2 cellular contexts compared by ENCODE assay signal in the genomic region with DNA sequence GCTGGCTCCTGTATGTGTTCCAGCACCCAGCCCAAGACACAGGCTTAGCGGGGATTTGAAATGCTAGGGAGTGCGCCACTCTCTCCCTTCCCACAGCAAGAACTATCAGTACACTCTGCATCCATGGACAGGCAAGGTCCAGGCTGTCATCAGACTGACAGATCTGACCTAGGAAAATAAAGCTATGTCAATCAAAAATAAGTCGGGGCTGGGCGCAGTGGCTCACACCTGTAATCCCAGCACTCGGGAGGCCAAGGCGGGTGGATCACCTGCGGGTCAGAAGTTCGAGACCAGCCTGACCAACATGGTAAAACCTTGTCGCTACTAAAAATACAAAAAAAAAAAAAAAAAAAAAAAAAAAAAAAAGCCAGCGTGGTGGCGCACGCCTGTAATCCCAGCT.
TF ChIP-seq lines count a peak whose summit lies in the region.

No MANE protein-coding gene starts in this region.

TF ChIP-seq in IMR-90, 13 proteins besides CTCF, POLR2A, EP300 and RAD21:
- TF ChIP-seq RFX5 (IDR thresholded peaks at IDR 0.05; ENCODE audit: low read depth, low read length) (no peak), CEBPB (IDR thresholded peaks at IDR 0.05; ENCODE audit: low read depth, low read length) (no peak), MXI1 (IDR thresholded peaks at IDR 0.05; ENCODE audit: borderline replicate concordance, low read depth, low read length) (no peak), FOS (IDR thresholded peaks at IDR 0.05; ENCODE audit: low read depth, low read length) (no peak), MAZ (IDR thresholded peaks at IDR 0.05; ENCODE audit: borderline replicate concordance, low read depth, low read length) (no peak)
- TF ChIP-seq, protein P1, sequence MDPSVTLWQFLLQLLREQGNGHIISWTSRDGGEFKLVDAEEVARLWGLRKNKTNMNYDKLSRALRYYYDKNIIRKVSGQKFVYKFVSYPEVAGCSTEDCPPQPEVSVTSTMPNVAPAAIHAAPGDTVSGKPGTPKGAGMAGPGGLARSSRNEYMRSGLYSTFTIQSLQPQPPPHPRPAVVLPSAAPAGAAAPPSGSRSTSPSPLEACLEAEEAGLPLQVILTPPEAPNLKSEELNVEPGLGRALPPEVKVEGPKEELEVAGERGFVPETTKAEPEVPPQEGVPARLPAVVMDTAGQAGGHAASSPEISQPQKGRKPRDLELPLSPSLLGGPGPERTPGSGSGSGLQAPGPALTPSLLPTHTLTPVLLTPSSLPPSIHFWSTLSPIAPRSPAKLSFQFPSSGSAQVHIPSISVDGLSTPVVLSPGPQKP (IDR thresholded peaks at IDR 0.05; ENCODE audit: borderline replicate concordance, low read depth, low read length): no peak

TF ChIP-seq in H1, 55 proteins besides CTCF, POLR2A, EP300 and RAD21:
- TF ChIP-seq, protein P2, sequence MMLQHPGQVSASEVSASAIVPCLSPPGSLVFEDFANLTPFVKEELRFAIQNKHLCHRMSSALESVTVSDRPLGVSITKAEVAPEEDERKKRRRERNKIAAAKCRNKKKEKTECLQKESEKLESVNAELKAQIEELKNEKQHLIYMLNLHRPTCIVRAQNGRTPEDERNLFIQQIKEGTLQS (IDR thresholded peaks at IDR 0.05; ENCODE audit: insufficient read depth, low read depth, low read length): no peak
- TF ChIP-seq EGR1 (IDR thresholded peaks at IDR 0.05; ENCODE audit: borderline replicate concordance, low read depth, low read length) (no peak), KDM5A (IDR thresholded peaks at IDR 0.05; ENCODE audit: low read length) (no peak), BRCA1 (IDR thresholded peaks at IDR 0.05; ENCODE audit: low read depth, low read length) (no peak), RFX5 (IDR thresholded peaks at IDR 0.05; ENCODE audit: borderline replicate concordance, low read depth, low read length) (no peak), TAF7 (optimal IDR thresholded peaks at IDR 0.05; ENCODE audit: borderline replicate concordance, low read depth, low read length) (no peak), BACH1 (IDR thresholded peaks at IDR 0.05; ENCODE audit: low read length) (no peak), PHF8 (conservative IDR thresholded peaks at IDR 0.05; ENCODE audit: low read depth, low read length) (no peak), MAFK (IDR thresholded peaks at IDR 0.05; ENCODE audit: low read depth, low read length) (no peak), SP1 (IDR thresholded peaks at IDR 0.05; ENCODE audit: low read depth, low read length) (no peak), POLR2AphosphoS5 (IDR thresholded peaks at IDR 0.05; ENCODE audit: low read depth, low read length) (no peak), TEAD4 (IDR thresholded peaks at IDR 0.05; ENCODE audit: low read depth, low read length) (no peak), RBBP5 (IDR thresholded peaks at IDR 0.05; ENCODE audit: borderline replicate concordance, low read depth, low read length) (no peak), EZH2 (IDR thresholded peaks at IDR 0.05; ENCODE audit: low read depth, low read length, severe bottlenecking) (no peak), NANOG (IDR thresholded peaks at IDR 0.05; ENCODE audit: insufficient read depth, low read depth, low read length, poor library complexity, severe bottlenecking) (no peak), CHD1 (IDR thresholded peaks at IDR 0.05; ENCODE audit: low read depth, low read length) (no peak), TAF1 (IDR thresholded peaks at IDR 0.05; ENCODE audit: low read depth, low read length) (no peak)
- TF ChIP-seq, protein P3, sequence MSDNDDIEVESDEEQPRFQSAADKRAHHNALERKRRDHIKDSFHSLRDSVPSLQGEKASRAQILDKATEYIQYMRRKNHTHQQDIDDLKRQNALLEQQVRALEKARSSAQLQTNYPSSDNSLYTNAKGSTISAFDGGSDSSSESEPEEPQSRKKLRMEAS (IDR thresholded peaks at IDR 0.05): no peak
